In the genomic region with DNA sequence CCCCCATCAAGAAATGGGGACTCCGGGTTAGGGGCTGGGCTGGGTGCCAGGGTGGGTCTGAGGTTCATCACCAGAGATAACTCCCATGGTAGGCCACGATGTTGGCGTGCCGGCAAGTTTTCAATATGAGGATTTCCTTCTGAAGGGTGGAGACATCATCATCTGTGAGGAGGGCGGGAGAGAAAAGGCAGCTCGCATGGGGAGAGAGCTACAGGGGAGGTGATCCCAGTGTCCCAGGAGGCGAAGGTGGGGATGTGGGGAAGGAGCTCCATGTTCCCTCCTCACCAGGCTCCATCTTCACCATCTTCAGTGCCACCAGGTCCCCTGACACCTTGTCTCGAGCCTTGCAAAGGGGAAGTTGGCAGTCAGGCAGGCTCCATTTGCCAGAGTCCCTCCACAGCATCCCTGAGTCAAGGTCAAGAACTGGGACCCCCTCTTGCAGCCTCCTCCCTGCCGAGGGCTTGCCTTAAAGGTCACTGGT, we compare ENCODE assay signal across 1 cellular context.
TF ChIP-seq lines count a peak whose summit lies in the region.

No MANE protein-coding gene starts in this region.

TF ChIP-seq in GM12878, 131 proteins besides CTCF, POLR2A, EP300 and RAD21:
- peak; percentile 45 for TF ChIP-seq SPI1 (IDR thresholded peaks at IDR 0.05; ENCODE audit: borderline replicate concordance, insufficient read depth, low read depth, low read length)
- TF ChIP-seq TCF7 (IDR thresholded peaks at IDR 0.05; ENCODE audit: borderline replicate concordance), result no peak
- no peak for TF ChIP-seq POLR2AphosphoS5 (IDR thresholded peaks at IDR 0.05; ENCODE audit: low read length)
